In genomic region chr10:87594181-87594580, GRCh38 we compare ENCODE assay signal across 27 cellular contexts.
"Had no signal": no experiment of that assay in that cellular context is flagged by ENCODE, and none has a peak within 500 bp of the region (broad histone marks: within the 10 kb centered on the region; RNA-seq: fewer than 3 reads in every experiment).

No MANE protein-coding gene starts in this region.

- ATAC-seq: naive thymus-derived CD8-positive, alpha-beta T cell; psoas muscle; stimulated activated memory B cell treated with anti-CD40 and anti-IgM and Interleukin-4, amounts not matched to agents 10 μg/mL and 1 μg/mL and 100 μg/mL, for 72 hours; stimulated activated naive CD8-positive, alpha-beta T cell treated with anti-CD3 and anti-CD28 coated beads, Interleukin-15, amount 100 ng/mL, for 72 hours had no signal

- H3K27ac ChIP-seq: brain microvascular endothelial cell, heart right ventricle, left ventricle myocardium inferior, parathyroid adenoma, psoas muscle, transverse colon, VCaP had no signal

- H3K9me3 ChIP-seq: heart right ventricle, left ventricle myocardium inferior, psoas muscle, transverse colon had no signal

- H3K4me1 Mint-ChIP-seq: naive thymus-derived CD8-positive, alpha-beta T cell; neural crest cell; stimulated activated naive CD8-positive, alpha-beta T cell treated with anti-CD3 and anti-CD28 coated beads, Interleukin-15, amount 100 ng/mL, for 72 hours had no signal

- H3K27me3 Mint-ChIP-seq: activated naive CD8-positive, alpha-beta T cell treated with anti-CD3 and anti-CD28 coated beads for 36 hours; memory B cell; stimulated activated memory B cell treated with anti-CD40 and anti-IgM and Interleukin-4, amounts not matched to agents 10 μg/mL and 1 μg/mL and 100 μg/mL, for 72 hours; stimulated activated naive CD8-positive, alpha-beta T cell treated with anti-CD3 and anti-CD28 coated beads, Interleukin-15, amount 100 ng/mL, for 72 hours had no signal

- H3K4me3 ChIP-seq: heart right ventricle, left ventricle myocardium inferior, psoas muscle, smooth muscle cell, transverse colon had no signal

- H3K4me3 Mint-ChIP-seq: activated naive CD4-positive, alpha-beta T cell treated with anti-CD3 and anti-CD28 coated beads for 36 hours; activated naive CD8-positive, alpha-beta T cell treated with anti-CD3 and anti-CD28 coated beads for 36 hours; memory B cell; naive thymus-derived CD8-positive, alpha-beta T cell; neural crest cell; stimulated activated memory B cell treated with anti-CD40 and anti-IgM and Interleukin-4, amounts not matched to agents 10 μg/mL and 1 μg/mL and 100 μg/mL, for 72 hours; stimulated activated naive CD8-positive, alpha-beta T cell treated with anti-CD3 and anti-CD28 coated beads, Interleukin-15, amount 100 ng/mL, for 72 hours; T-helper 1 cell treated with Interleukin-12 subunit alpha and Interleukin-12 subunit beta and Interleukin-4 antibody, amounts not matched to agents 30 μg/mL and 1 μg/mL, for 36 hours had no signal

- H3K36me3 Mint-ChIP-seq: activated naive CD8-positive, alpha-beta T cell treated with anti-CD3 and anti-CD28 coated beads for 36 hours; memory B cell; stimulated activated memory B cell treated with anti-CD40 and anti-IgM and Interleukin-4, amounts not matched to agents 10 μg/mL and 1 μg/mL and 100 μg/mL, for 72 hours had no signal

- H3K36me3 ChIP-seq: brain microvascular endothelial cell, heart right ventricle, left ventricle myocardium inferior, transverse colon had no signal

- H3K4me1 ChIP-seq: parathyroid adenoma, psoas muscle had no signal

- DNase-seq: activated CD4-positive, alpha-beta T cell treated with anti-CD3 and anti-CD28 coated beads for 4 hours; activated CD4-positive, alpha-beta T cell treated with anti-CD3 and anti-CD28 coated beads, Interleukin-2, amount 50 U/mL, for 48 hours; activated CD8-positive, alpha-beta memory T cell treated with anti-CD3 and anti-CD28 coated beads for 24 hours; activated effector memory CD4-positive, alpha-beta T cell treated with Interleukin-2 at 50 U/mL for 16 hours; activated naive CD4-positive, alpha-beta T cell treated with anti-CD3 and anti-CD28 coated beads for 36 hours; activated naive CD8-positive, alpha-beta T cell treated with anti-CD3 and anti-CD28 coated beads for 36 hours; brain microvascular endothelial cell; caudate nucleus; foreskin melanocyte; heart right ventricle; left ventricle myocardium inferior; naive thymus-derived CD8-positive, alpha-beta T cell; nucleus accumbens; psoas muscle; stimulated activated CD4-positive, alpha-beta T cell treated with anti-CD3 and anti-CD28 coated beads, Interleukin-1b, Interleukin-23, amount 100 ng/mL, for 48 hours; stimulated activated CD4-positive, alpha-beta T cell treated with anti-CD3 and anti-CD28 coated beads, Interleukin-4, amount 100 ng/mL, for 4 hours; stimulated activated CD8-positive, alpha-beta memory T cell treated with anti-CD3 and anti-CD28 coated beads, Interleukin-4, amount 100 ng/mL, for 48 hours; stimulated activated naive CD8-positive, alpha-beta T cell treated with anti-CD3 and anti-CD28 coated beads, Interleukin-15, amount 100 ng/mL, for 72 hours; T-helper 9 cell; transverse colon had no signal

- H3K27ac Mint-ChIP-seq: activated naive CD4-positive, alpha-beta T cell treated with anti-CD3 and anti-CD28 coated beads for 36 hours; activated naive CD8-positive, alpha-beta T cell treated with anti-CD3 and anti-CD28 coated beads for 36 hours; memory B cell; naive thymus-derived CD8-positive, alpha-beta T cell; stimulated activated memory B cell treated with anti-CD40 and anti-IgM and Interleukin-4, amounts not matched to agents 10 μg/mL and 1 μg/mL and 100 μg/mL, for 72 hours; stimulated activated naive CD8-positive, alpha-beta T cell treated with anti-CD3 and anti-CD28 coated beads, Interleukin-15, amount 100 ng/mL, for 72 hours; T-helper 1 cell treated with Interleukin-12 subunit alpha and Interleukin-12 subunit beta and Interleukin-4 antibody, amounts not matched to agents 30 μg/mL and 1 μg/mL, for 36 hours had no signal

- H3K27me3 ChIP-seq: brain microvascular endothelial cell, heart right ventricle, transverse colon had no signal

- H3K9me3 Mint-ChIP-seq: activated naive CD4-positive, alpha-beta T cell treated with anti-CD3 and anti-CD28 coated beads for 36 hours; activated naive CD8-positive, alpha-beta T cell treated with anti-CD3 and anti-CD28 coated beads for 36 hours; memory B cell; naive thymus-derived CD8-positive, alpha-beta T cell; neural crest cell; stimulated activated naive CD8-positive, alpha-beta T cell treated with anti-CD3 and anti-CD28 coated beads, Interleukin-15, amount 100 ng/mL, for 72 hours; T-helper 1 cell treated with Interleukin-12 subunit alpha and Interleukin-12 subunit beta and Interleukin-4 antibody, amounts not matched to agents 30 μg/mL and 1 μg/mL, for 36 hours had no signal
